In the genomic region with DNA sequence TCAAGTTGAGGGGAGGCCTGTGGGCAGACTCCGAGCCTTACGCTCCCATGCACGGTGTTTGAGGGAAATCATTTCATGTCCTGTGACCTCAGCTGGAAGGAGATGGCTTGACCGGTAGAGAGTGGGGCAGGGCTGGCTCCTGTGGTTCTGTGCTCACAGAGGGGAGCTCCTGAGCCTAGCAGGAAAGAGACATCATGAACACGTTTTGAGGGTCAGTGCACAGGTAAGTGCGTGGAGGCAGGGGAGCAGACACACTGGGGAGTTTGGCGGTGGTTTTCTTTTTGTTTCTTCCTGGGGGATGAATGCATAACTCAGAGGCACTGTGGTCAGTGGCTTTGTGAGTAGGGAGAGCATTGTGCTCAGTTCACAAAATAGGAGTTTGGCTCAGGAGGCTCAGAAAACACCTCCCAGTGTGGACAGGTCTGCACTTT, we compare ENCODE assay signal across 20 cellular contexts.
"Had no signal": no experiment of that assay in that cellular context is flagged by ENCODE, and none has a peak within 500 bp of the region (broad histone marks: within the 10 kb centered on the region; RNA-seq: fewer than 3 reads in every experiment).

No MANE protein-coding gene starts in this region.

- ATAC-seq: activated T-cell treated with anti-CD3 and anti-CD28 coated beads, Interleukin-2, amount 50 U/mL, for 72 hours; esophagus mucosa; left lung; right lobe of liver; stimulated activated effector memory CD8-positive, alpha-beta T cell treated with anti-CD3 and anti-CD28 coated beads, Interleukin-12 subunit alpha, Interleukin-12 subunit beta, amount 100 ng/mL, for 72 hours had no signal

- H3K36me3 Mint-ChIP-seq: activated naive CD4-positive, alpha-beta T cell treated with anti-CD3 and anti-CD28 coated beads, Interleukin-2, amount 10 ng/mL, durations not matched to agents 7 days and 5 days; stimulated activated effector memory CD8-positive, alpha-beta T cell treated with anti-CD3 and anti-CD28 coated beads, Interleukin-12 subunit alpha, Interleukin-12 subunit beta, amount 100 ng/mL, for 72 hours had no signal

- H3K27me3 ChIP-seq: hepatocyte, left lung, right lobe of liver, stomach, suprapubic skin, uterus had no signal

- H3K27me3 Mint-ChIP-seq: activated naive CD4-positive, alpha-beta T cell treated with anti-CD3 and anti-CD28 coated beads, Interleukin-2, amount 10 ng/mL, durations not matched to agents 7 days and 5 days had no signal

- H3K9me3 ChIP-seq: left lung, right lobe of liver, stomach, suprapubic skin, uterus had no signal

- DNase-seq: activated CD4-positive, alpha-beta T cell treated with anti-CD3 and anti-CD28 coated beads for 48 hours; activated effector memory CD4-positive, alpha-beta T cell treated with Interleukin-2 at 50 U/mL for 16 hours; activated naive CD4-positive, alpha-beta T cell treated with anti-CD3 and anti-CD28 coated beads, Interleukin-2, amount 10 ng/mL, durations not matched to agents 7 days and 5 days; activated T-cell treated with anti-CD3 and anti-CD28 coated beads, Interleukin-2, amount 50 U/mL, for 72 hours; amygdala; glutamatergic neuron; kidney glomerular epithelial cell; midbrain; trophoblast cell; uterus had no signal

- H3K9ac ChIP-seq: parathyroid adenoma had no signal

- H3K4me1 ChIP-seq: left lung, parathyroid adenoma, right lobe of liver, stomach, suprapubic skin, uterus had no signal

- H2AFZ ChIP-seq: hepatocyte, parathyroid adenoma had no signal

- H3K4me3 Mint-ChIP-seq: activated naive CD4-positive, alpha-beta T cell treated with anti-CD3 and anti-CD28 coated beads, Interleukin-2, amount 10 ng/mL, durations not matched to agents 7 days and 5 days; activated T-cell treated with anti-CD3 and anti-CD28 coated beads, Interleukin-2, amount 50 U/mL, for 72 hours; nephron; stimulated activated effector memory CD8-positive, alpha-beta T cell treated with anti-CD3 and anti-CD28 coated beads, Interleukin-12 subunit alpha, Interleukin-12 subunit beta, amount 100 ng/mL, for 72 hours had no signal

- H3K27ac Mint-ChIP-seq: activated naive CD4-positive, alpha-beta T cell treated with anti-CD3 and anti-CD28 coated beads, Interleukin-2, amount 10 ng/mL, durations not matched to agents 7 days and 5 days; activated T-cell treated with anti-CD3 and anti-CD28 coated beads, Interleukin-2, amount 50 U/mL, for 72 hours; nephron; stimulated activated effector memory CD8-positive, alpha-beta T cell treated with anti-CD3 and anti-CD28 coated beads, Interleukin-12 subunit alpha, Interleukin-12 subunit beta, amount 100 ng/mL, for 72 hours had no signal

- H3K4me3 ChIP-seq: hepatocyte, left lung, right lobe of liver, skin epidermis, stomach, suprapubic skin, uterus had no signal

- H3K9me3 Mint-ChIP-seq: activated naive CD4-positive, alpha-beta T cell treated with anti-CD3 and anti-CD28 coated beads, Interleukin-2, amount 10 ng/mL, durations not matched to agents 7 days and 5 days; activated T-cell treated with anti-CD3 and anti-CD28 coated beads, Interleukin-2, amount 50 U/mL, for 72 hours; nephron; stimulated activated effector memory CD8-positive, alpha-beta T cell treated with anti-CD3 and anti-CD28 coated beads, Interleukin-12 subunit alpha, Interleukin-12 subunit beta, amount 100 ng/mL, for 72 hours had no signal

- H3K4me1 Mint-ChIP-seq: activated naive CD4-positive, alpha-beta T cell treated with anti-CD3 and anti-CD28 coated beads, Interleukin-2, amount 10 ng/mL, durations not matched to agents 7 days and 5 days; stimulated activated effector memory CD8-positive, alpha-beta T cell treated with anti-CD3 and anti-CD28 coated beads, Interleukin-12 subunit alpha, Interleukin-12 subunit beta, amount 100 ng/mL, for 72 hours had no signal

- H3K27ac ChIP-seq: hepatocyte, left lung, parathyroid adenoma, right lobe of liver, skin epidermis, stomach, suprapubic skin, uterus had no signal

- H3K79me2 ChIP-seq: hepatocyte, parathyroid adenoma had no signal

- H3K4me2 ChIP-seq: hepatocyte had no signal

- H3K36me3 ChIP-seq: left lung, right lobe of liver, stomach, suprapubic skin, uterus had no signal
